Comparison of ENCODE assay signal across 20 cellular contexts in the genomic region with DNA sequence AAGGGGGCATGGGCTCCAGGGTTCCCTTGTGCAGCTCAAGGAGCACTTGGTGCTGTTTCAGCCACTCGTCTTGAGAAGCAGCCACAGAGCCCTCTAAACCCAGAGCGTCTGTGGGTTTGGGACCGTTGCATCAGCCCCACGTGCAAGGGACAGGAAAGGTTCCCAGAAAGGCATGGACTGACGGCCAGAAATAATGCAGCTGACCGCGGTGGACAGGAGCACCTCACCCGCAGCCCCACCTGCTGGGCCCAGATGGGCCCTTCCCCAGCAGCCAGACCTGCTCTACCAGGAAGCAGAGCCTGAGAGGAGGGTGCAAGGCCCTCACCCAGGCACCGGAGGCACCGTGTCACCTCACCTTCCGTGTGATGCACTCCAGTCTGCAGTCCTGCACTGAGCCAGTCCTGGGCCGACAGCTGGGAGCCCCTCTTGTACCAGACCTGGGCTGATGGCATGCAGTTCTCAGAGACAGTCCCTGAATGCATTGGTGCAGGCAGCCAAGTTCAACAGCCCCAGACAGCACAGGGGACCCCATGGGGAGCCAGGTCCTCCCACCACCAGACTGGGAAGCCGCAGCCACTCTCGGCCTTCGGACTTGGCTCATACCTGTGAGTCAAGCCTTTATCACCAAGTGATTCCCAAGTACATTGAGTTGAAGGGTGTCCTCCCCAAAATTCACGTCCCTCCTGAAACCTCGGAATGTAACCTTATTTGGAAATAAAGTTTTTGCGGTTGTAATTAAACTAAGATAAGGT. TPM values are rescaled to one million over a fixed set of nuclear protein-coding genes. Genes with fewer than 3 reads are reported as not detected.
A peak's percentile ranks its signal among the peaks of the same experiment; 100 is the strongest.
DNase-seq lines count a peak whose midpoint lies in the region; ATAC-seq, FAIRE-seq and TF ChIP-seq lines count a peak whose summit lies in the region.
"Had no signal": no experiment of that assay in that cellular context is flagged by ENCODE, and none has a peak within 500 bp of the region (broad histone marks: within the 10 kb centered on the region; RNA-seq: fewer than 3 reads in every experiment).

No MANE protein-coding gene starts in this region.

- H3K9ac ChIP-seq in H9 (ENCODE audit: extremely low read depth, insufficient read length, low read length) = no peak overlapping the region

- H4K91ac ChIP-seq in H9 (ENCODE audit: insufficient read length, low read depth, low read length) = no peak overlapping the region

- peak overlapping the region; percentile 2; the same call in 1 of the 2 replicates for H3K14ac ChIP-seq in H9 (ENCODE audit: insufficient read depth, low read length)

- no peak overlapping the region for H2AK5ac ChIP-seq in H9 (ENCODE audit: insufficient read length, low read length)

- H3K36me3 Mint-ChIP-seq in H9 (ENCODE audit: insufficient read depth in 1 of 3, low read depth in 3 of 3) = no peaks in the 10 kb centered on the region
- H3K36me3 Mint-ChIP-seq in effector memory CD8-positive, alpha-beta T cell (ENCODE audit: insufficient read depth) = no peaks in the 10 kb centered on the region
- H3K36me3 Mint-ChIP-seq: activated naive CD8-positive, alpha-beta T cell had no signal

- no peak overlapping the region for H3K27ac Mint-ChIP-seq in H9
- H3K27ac Mint-ChIP-seq in effector memory CD8-positive, alpha-beta T cell = peak overlapping the region in 1 of 2 donors; percentile 19
- H3K27ac Mint-ChIP-seq: activated naive CD8-positive, alpha-beta T cell had no signal

- no peaks in the 10 kb centered on the region for H3K36me3 ChIP-seq in pancreas
- H3K36me3 ChIP-seq: ovary, suprapubic skin had no signal

- no peak overlapping the region for H2BK5ac ChIP-seq in H9 (ENCODE audit: insufficient read length, low read length)

- peaks cover 35 to 37% of the 10 kb centered on the region in 2 experiments for H3K4me1 Mint-ChIP-seq in H9
- peaks cover 5 to 14% of the 10 kb centered on the region in 2 donors for H3K4me1 Mint-ChIP-seq in effector memory CD8-positive, alpha-beta T cell (ENCODE audit: low read depth in 2 of 2)

- peak; percentile 61 to 87 (median 67) for ATAC-seq in pancreas
- ATAC-seq in effector memory CD8-positive, alpha-beta T cell (replicated peaks) = no peak
- ATAC-seq in GM18502 (IDR thresholded peaks at IDR 0.05; ENCODE audit: poor library complexity, unreplicated experiment) = no peak
- ATAC-seq: Panc1, WTC11 had no signal

- no peak for FAIRE-seq in pancreas (lab: Jason Lieb, UNC)
- FAIRE-seq: endometrium, frontal cortex, G401.6 had no signal

- H3K23ac ChIP-seq in H9 (ENCODE audit: insufficient read length, low read depth, low read length) = no peak overlapping the region

- no peak overlapping the region for H3K56ac ChIP-seq in H9 (ENCODE audit: insufficient read length, low read depth, low read length)

- no peak overlapping the region for H2BK20ac ChIP-seq in H9 (ENCODE audit: low read depth, low read length, poor library complexity, severe bottlenecking)

- H3K4ac ChIP-seq in H9 (ENCODE audit: low read depth, low read length) = no peak overlapping the region

- H3K9me3 ChIP-seq in H9 (ENCODE audit: control insufficient read depth, low read depth, low read length) (no peaks in the 10 kb centered on the region), pancreas (no peaks in the 10 kb centered on the region)
- H3K9me3 ChIP-seq: ovary, suprapubic skin had no signal

- H3K4me2 ChIP-seq in H9 (ENCODE audit: insufficient read depth, insufficient read length, low read length) = no peak overlapping the region

- H3K18ac ChIP-seq in H9 (ENCODE audit: insufficient read length, low read depth, low read length) = no peak overlapping the region

- H3K27me3 ChIP-seq in H9 (ENCODE audit: insufficient read depth, low read length) (no peaks in the 10 kb centered on the region), pancreas (no peaks in the 10 kb centered on the region)
- H3K27me3 ChIP-seq: ovary had no signal

- no peak overlapping the region for H2AFZ ChIP-seq in H9 (ENCODE audit: low read length)

- no peaks in the 10 kb centered on the region for H3K23me2 ChIP-seq in H9 (ENCODE audit: insufficient read length, low read depth, low read length, poor library complexity, severe bottlenecking)

- H3K4me3 ChIP-seq in pancreas = no peak overlapping the region
- H3K4me3 ChIP-seq: ovary, suprapubic skin had no signal

- no peaks in the 10 kb centered on the region for H4K20me1 ChIP-seq in H9 (ENCODE audit: control insufficient read depth, insufficient read depth, insufficient read length)

- H3K79me1 ChIP-seq in H9 (ENCODE audit: insufficient read depth, low read depth, low read length, poor library complexity, severe bottlenecking) = no peaks in the 10 kb centered on the region

- H2BK120ac ChIP-seq in H9 (ENCODE audit: low read depth, low read length, poor library complexity, severe bottlenecking) = no peak overlapping the region

- DNase-seq in COLO668 (lab: John Stamatoyannopoulos, UW; ENCODE audit: unreplicated experiment) (peak; percentile 47), H9 (peak; percentile 52), ecto neural progenitor cell (ENCODE audit: low spot score) (peak; percentile 40), pancreas (peak in 3 of 6 donors; percentile 42 to 56 (median 55)), GM13976 (ENCODE audit: low spot score) (no peak), germinal center (ENCODE audit: low spot score) (no peak)
- no peak for DNase-seq in effector memory CD8-positive, alpha-beta T cell
- DNase-seq: caudate nucleus, NCI-H1694, NCI-H524 treated with DMSO at 0.1 percent for 48 hours, ovary had no signal

- H2BK15ac ChIP-seq in H9 (ENCODE audit: low read depth, low read length) = no peak overlapping the region

- TF ChIP-seq CTCF in H9 (conservative IDR thresholded peaks at IDR 0.05) (0 out of 3 replicates have a peak, but pooled peaks have one; percentile 22), pancreas (IDR thresholded peaks at IDR 0.05) (no peak), GM13976 (IDR thresholded peaks at IDR 0.05; ENCODE audit: borderline replicate concordance, control extremely low read depth, extremely low read depth, insufficient read depth, missing control alignments) (no peak)

- H3K27me3 Mint-ChIP-seq in H9 (ENCODE audit: low read depth) = peaks cover 3% of the 10 kb centered on the region; the same call in 1 of the 2 replicates
- peaks cover 20 to 44% of the 10 kb centered on the region in 2 donors for H3K27me3 Mint-ChIP-seq in effector memory CD8-positive, alpha-beta T cell

- no peak overlapping the region for H4K8ac ChIP-seq in H9 (replicated peaks; ENCODE audit: insufficient read length, low read depth, low read length)

- peaks cover 7% of the 10 kb centered on the region; the same call in 1 of the 2 replicates for H3K4me1 ChIP-seq in H9 (ENCODE audit: insufficient read depth, low read length)
- H3K4me1 ChIP-seq in pancreas = no peaks in the 10 kb centered on the region
- H3K4me1 ChIP-seq: suprapubic skin had no signal

- WGBS in H9 (ENCODE audit: extremely low coverage, insufficient read length, low lambda C conversion rate) = no CpG with 5 or more reads among the region's 18 CpGs
- 45 to 49% methylated on average over 18 of the region's 18 CpGs for WGBS in pancreas, 2 donors

- H4K5ac ChIP-seq in H9 (ENCODE audit: insufficient read length, low read depth, low read length) = no peak overlapping the region

- no peak overlapping the region for H3T11ph ChIP-seq in H9 (ENCODE audit: low read length)

- H3K4me3 Mint-ChIP-seq in H9 = no peak overlapping the region
- no peak overlapping the region for H3K4me3 Mint-ChIP-seq in effector memory CD8-positive, alpha-beta T cell
- H3K4me3 Mint-ChIP-seq: activated naive CD8-positive, alpha-beta T cell; WTC11 had no signal

- H2BK12ac ChIP-seq in H9 (ENCODE audit: insufficient read length, low read depth, low read length) = no peak overlapping the region

- in situ Hi-C loops in GM13976 (cut with MboI; ENCODE audit: low sequenced_read_pairs, unreplicated experiment) = no loop called here

- intact Hi-C loops in pancreas (cut with DNase I) = loop anchor here in 2 of 3 donors (10.0 kb wide), 2 partner anchors 65 to 125 kb away; no protein-coding TSS in a partner anchor

- H3K27ac ChIP-seq in H9 (ENCODE audit: insufficient read length, low read depth, low read length) = no peak overlapping the region
- no peak overlapping the region for H3K27ac ChIP-seq in pancreas
- H3K27ac ChIP-seq: ovary, suprapubic skin had no signal

- H3K9me3 Mint-ChIP-seq in H9 = peaks cover 0 to 2% of the 10 kb centered on the region in 2 experiments; a peak in 1 of 5 replicates
- no peaks in the 10 kb centered on the region for H3K9me3 Mint-ChIP-seq in effector memory CD8-positive, alpha-beta T cell

- H3K79me2 ChIP-seq in H9 (ENCODE audit: insufficient read depth, low read length) = no peaks in the 10 kb centered on the region

RNA-seq across cellular contexts. Expression of a gene that starts 4.8 kb away (rescaled TPM):
- total RNA-seq in H9 (2021) = 1.5 TPM in 2 replicates
- 10 to 100 TPM in 4 of 6 donors, 1 to 10 TPM in 2; 5.9 to 19.9 (median 10.6) TPM for total RNA-seq in pancreas
- 10 to 100 TPM; 16.5 to 51.9 TPM for polyA plus RNA-seq in pancreas
- total RNA-seq: frontal cortex had no signal
- polyA plus RNA-seq: BJ had no signal

RNA-seq across cellular contexts. Expression of a gene that starts 30.8 kb away (rescaled TPM):
- total RNA-seq in H9 (2021) (not detected in 2 replicates), pancreas (10 to 100 TPM in 1 of 6 donors, 1 to 10 TPM in 4, under 1 TPM in 1; 0.28 to 11.3 (median 1.5) TPM)
- 10 to 100 TPM in 1 of 2 donors, 1 to 10 TPM in 1; 1.8 to 19.6 TPM for polyA plus RNA-seq in pancreas
- total RNA-seq: frontal cortex, suprapubic skin had no signal
- polyA plus RNA-seq: BJ, ovary had no signal

RNA-seq across cellular contexts. Expression of a gene that starts 46.3 kb away (rescaled TPM):
- total RNA-seq in H9 (2021) (not detected in 2 replicates), pancreas (10 to 100 TPM in 1 of 6 donors, 1 to 10 TPM in 3, under 1 TPM in 1, not detected in 1; 0.93 to 40.6 (median 2.9) TPM)
- 10 to 100 TPM in 1 of 2 donors, under 1 TPM in 1; 0.80 to 10.4 TPM for polyA plus RNA-seq in pancreas
- total RNA-seq: frontal cortex, suprapubic skin had no signal
- polyA plus RNA-seq: BJ, ovary had no signal

Comparison
In these comparisons a context has a peak if more than half of its experiments do, and no peak if none do; other contexts are left out.
1. DNase-seq: peak in COLO668 (single experiment), H9 (single experiment) and ecto neural progenitor cell (single experiment); none in GM13976 (single experiment), effector memory CD8-positive, alpha-beta T cell (0 of 3) and germinal center (single experiment).
2. ATAC-seq: peak in pancreas (4 of 4); none in effector memory CD8-positive, alpha-beta T cell (single experiment) and GM18502 (single experiment).